Comparison of ENCODE assay signal across 11 cellular contexts in the genomic region with DNA sequence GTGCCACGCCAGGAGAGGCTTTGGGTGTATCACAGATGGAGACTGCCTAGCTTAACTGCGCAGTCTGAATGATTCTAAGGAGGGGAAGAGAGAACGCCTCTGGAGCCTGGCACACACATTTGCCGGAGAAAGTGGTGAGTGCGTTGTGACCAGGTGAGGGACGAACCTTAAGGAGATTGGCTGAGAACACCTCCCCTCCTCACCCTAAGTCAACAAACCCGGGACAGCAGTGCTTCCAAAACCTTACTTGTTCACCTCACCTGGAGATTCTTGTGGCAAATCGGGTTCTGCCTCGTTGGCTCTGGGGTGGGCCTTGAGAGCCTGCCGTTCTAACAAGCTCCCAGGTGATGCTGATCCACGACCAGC. TPM values are rescaled to one million over a fixed set of nuclear protein-coding genes. Genes with fewer than 3 reads are reported as not detected.
DNase-seq lines count a peak whose midpoint lies in the region; ATAC-seq, FAIRE-seq and TF ChIP-seq lines count a peak whose summit lies in the region.
"Had no signal": no experiment of that assay in that cellular context is flagged by ENCODE, and none has a peak within 500 bp of the region (broad histone marks: within the 10 kb centered on the region; RNA-seq: fewer than 3 reads in every experiment).

No MANE protein-coding gene starts in this region.

- H3K36me3 ChIP-seq in HepG2 (replicated peaks in 1 of 2; ENCODE audit: control insufficient read depth in 1 of 2, insufficient read depth in 2 of 2, low read length in 2 of 2): peaks cover 18 to 42% of the 10 kb centered on the region in 2 experiments
- no peaks in the 10 kb centered on the region for H3K36me3 ChIP-seq in right lobe of liver
- H3K36me3 ChIP-seq in gastrocnemius medialis: no peaks in the 10 kb centered on the region

- DNase-seq in HepG2 (ENCODE audit: low spot score) (no peak), right lobe of liver (no peak), natural killer cell (no peak), gastrocnemius medialis (no peak), HT-29 (ENCODE audit: low spot score) (no peak), DMS 273 treated with DMSO at 0.1 percent for 48 hours (lab: John Stamatoyannopoulos, UW) (no peak)
- DNase-seq in activated CD8-positive, alpha-beta T cell treated with anti-CD3 and anti-CD28 coated beads for 36 hours: no peak
- no peak for DNase-seq in stimulated activated CD4-positive, alpha-beta T cell treated with anti-CD3 and anti-CD28 coated beads, Interleukin-2, amount 100 ng/mL, for 24 hours
- DNase-seq: activated T-cell treated with anti-CD3 and anti-CD28 coated beads, Interleukin-2, amount 50 U/mL, for 1 hour; left ventricle myocardium superior had no signal

- CTCF ChIA-PET in HepG2 (lab: Yijun Ruan, JAX; ENCODE audit: low intra/inter-chr PET ratio, low total read pairs): no interaction called here
- CTCF ChIA-PET in activated CD8-positive, alpha-beta T cell treated with anti-CD3 and anti-CD28 coated beads for 36 hours (lab: Charles Lee): interaction anchor here (1.8 kb wide), 1 partner anchor 8 kb away, joined by 7 read pairs; no protein-coding TSS in a partner anchor

- TF ChIP-seq POLR2A in HepG2 (IDR thresholded peaks at IDR 0.05; ENCODE audit: insufficient read depth in 1 of 2, low read depth in 2 of 2, low read length in 2 of 2) (no peak), right lobe of liver (IDR thresholded peaks at IDR 0.05) (no peak), gastrocnemius medialis (IDR thresholded peaks at IDR 0.05) (no peak)

- FAIRE-seq in HepG2 (lab: Jason Lieb, UNC): no peak

- no peaks in the 10 kb centered on the region for H3K9me3 Mint-ChIP-seq in activated CD8-positive, alpha-beta T cell treated with anti-CD3 and anti-CD28 coated beads for 36 hours
- H3K9me3 Mint-ChIP-seq in natural killer cell: no peaks in the 10 kb centered on the region

- WGBS in HepG2 (ENCODE audit: low lambda C conversion rate): 91% methylated on average over 11 of the region's 11 CpGs
- 90% methylated on average over 8 of the region's 11 CpGs for WGBS in right lobe of liver (ENCODE audit: insufficient coverage, low coverage, low lambda C conversion rate, missing lambda C conversion rate)

- TF ChIP-seq RAD21 in HepG2 (CRISPR knock-in tag; IDR thresholded peaks at IDR 0.05): no peak

- no peak for TF ChIP-seq CTCF in HepG2 (CRISPR knock-in tag; IDR thresholded peaks at IDR 0.05)
- no peak for TF ChIP-seq CTCF in right lobe of liver (IDR thresholded peaks at IDR 0.05)
- no peak for TF ChIP-seq CTCF in activated CD8-positive, alpha-beta T cell treated with anti-CD3 and anti-CD28 coated beads for 36 hours (IDR thresholded peaks at IDR 0.05)
- TF ChIP-seq CTCF in natural killer cell (IDR thresholded peaks at IDR 0.05): no peak
- TF ChIP-seq CTCF in gastrocnemius medialis (IDR thresholded peaks at IDR 0.05 in 4 of 5, conservative IDR thresholded peaks at IDR 0.05 in 1 of 5): no peak

- BruUV-seq in HepG2 (replicated peaks; lab: Mats Ljungman, UMichigan): no TSS peak

- H3K4me3 Mint-ChIP-seq in activated CD8-positive, alpha-beta T cell treated with anti-CD3 and anti-CD28 coated beads for 36 hours: no peak overlapping the region
- H3K4me3 Mint-ChIP-seq in natural killer cell: peak overlapping the region; percentile 87

- in situ Hi-C loops in HepG2 (cut with HindIII; ENCODE audit: extremely low pct_ligation_motif_present, low pct_unique_long_range_greater_than_20kb) (no loop called here), gastrocnemius medialis (cut with MboI; ENCODE audit: low sequenced_read_pairs in 4 of 4) (no loop called here)

- H3K9me3 ChIP-seq in HepG2 (ENCODE audit: low read length) (no peaks in the 10 kb centered on the region), right lobe of liver (no peaks in the 10 kb centered on the region), gastrocnemius medialis (no peaks in the 10 kb centered on the region)

- no peak overlapping the region for H3K9ac ChIP-seq in HepG2 (ENCODE audit: insufficient read depth, low read depth, low read length)

- no peak overlapping the region for H2AFZ ChIP-seq in HepG2 (ENCODE audit: low read length)

- no peaks in the 10 kb centered on the region for H3K36me3 Mint-ChIP-seq in activated CD8-positive, alpha-beta T cell treated with anti-CD3 and anti-CD28 coated beads for 36 hours (ENCODE audit: low read depth)
- no peaks in the 10 kb centered on the region for H3K36me3 Mint-ChIP-seq in natural killer cell

- H3K27me3 Mint-ChIP-seq in activated CD8-positive, alpha-beta T cell treated with anti-CD3 and anti-CD28 coated beads for 36 hours: no peaks in the 10 kb centered on the region
- H3K27me3 Mint-ChIP-seq in natural killer cell (ENCODE audit: low read depth in 2 of 2): no peaks in the 10 kb centered on the region

- POLR2A ChIA-PET in HepG2 (lab: Yijun Ruan, JAX): interaction anchor here (16.1 kb wide), 1 partner anchor 21 kb away, joined by 345 read pairs; no protein-coding TSS in a partner anchor
- POLR2A ChIA-PET in activated CD8-positive, alpha-beta T cell treated with anti-CD3 and anti-CD28 coated beads for 36 hours (lab: Charles Lee): interaction anchor here (0.9 to 2.3 kb wide), 4 partner anchors 9 to 57 kb away, joined by 3 to 5 read pairs (median 4); no protein-coding TSS in a partner anchor

- no peak for ATAC-seq in HepG2
- no peak for ATAC-seq in right lobe of liver
- no peak for ATAC-seq in activated CD8-positive, alpha-beta T cell treated with anti-CD3 and anti-CD28 coated beads for 36 hours
- ATAC-seq in natural killer cell: no peak
- ATAC-seq in gastrocnemius medialis: no peak

- H3K4me1 ChIP-seq in HepG2 (ENCODE audit: insufficient read depth, low read length) (peaks cover 99% of the 10 kb centered on the region), right lobe of liver (peaks cover 0 to 41% (median 20%) of the 10 kb centered on the region in 4 donors), gastrocnemius medialis (peaks cover 28 to 29% of the 10 kb centered on the region in 2 donors)

- peaks cover 64% of the 10 kb centered on the region for H4K20me1 ChIP-seq in HepG2 (ENCODE audit: insufficient read depth, low read length)

- H3K27me3 ChIP-seq in HepG2 (ENCODE audit: control insufficient read depth in 1 of 2, insufficient read depth in 2 of 2, low read length in 2 of 2) (no peaks in the 10 kb centered on the region), right lobe of liver (no peaks in the 10 kb centered on the region), gastrocnemius medialis (no peaks in the 10 kb centered on the region)

- peaks cover 98% of the 10 kb centered on the region for H3K79me2 ChIP-seq in HepG2 (ENCODE audit: insufficient read depth, low read length)

- H3K27ac Mint-ChIP-seq in activated CD8-positive, alpha-beta T cell treated with anti-CD3 and anti-CD28 coated beads for 36 hours: peak overlapping the region; percentile 80
- H3K27ac Mint-ChIP-seq in natural killer cell: peak overlapping the region; percentile 84 to 85

- H3K4me2 ChIP-seq in HepG2 (ENCODE audit: low read depth, low read length): no peak overlapping the region

- H3K4me3 ChIP-seq in HepG2 (replicated peaks in 1 of 3; ENCODE audit: insufficient read depth in 1 of 3, low read depth in 2 of 3, low read length in 3 of 3) (no peak overlapping the region), right lobe of liver (no peak overlapping the region), gastrocnemius medialis (no peak overlapping the region)
- H3K4me3 ChIP-seq: SK-N-MC had no signal

- H3K4me1 Mint-ChIP-seq in activated CD8-positive, alpha-beta T cell treated with anti-CD3 and anti-CD28 coated beads for 36 hours (ENCODE audit: low read depth): peaks cover 40% of the 10 kb centered on the region
- peaks cover 52 to 60% of the 10 kb centered on the region in 2 donors for H3K4me1 Mint-ChIP-seq in natural killer cell

- no peak for TF ChIP-seq EP300 in HepG2 (IDR thresholded peaks at IDR 0.05; ENCODE audit: low read depth in 2 of 2, low read length in 2 of 2)
- no peak for TF ChIP-seq EP300 in HepG2 (CRISPR knock-in tag; IDR thresholded peaks at IDR 0.05; ENCODE audit: borderline replicate concordance)

- H3K27ac ChIP-seq in HepG2 (ENCODE audit: extremely low read length, insufficient read depth, low read length): peak overlapping the region; percentile 12
- no peak overlapping the region for H3K27ac ChIP-seq in right lobe of liver
- H3K27ac ChIP-seq in gastrocnemius medialis: no peak overlapping the region
- H3K27ac ChIP-seq: SK-N-MC had no signal

- intact Hi-C loops in HepG2 (cut with micrococcal nuclease; ENCODE audit: unreplicated experiment) (no loop called here), right lobe of liver (cut with DNase I) (no loop called here), natural killer cell (cut with micrococcal nuclease) (loop anchor here (2.0 kb wide), 1 partner anchor 14 kb away; no protein-coding TSS in a partner anchor), gastrocnemius medialis (cut with DNase I; ENCODE audit: low total_unique reads) (no loop called here)
- intact Hi-C loops in activated CD8-positive, alpha-beta T cell treated with anti-CD3 and anti-CD28 coated beads for 36 hours (cut with micrococcal nuclease): no loop called here

RNA-seq across cellular contexts. Expression of gene SYNJ2, which starts 9.4 kb away (rescaled TPM):
- total RNA-seq in HepG2 (2016; rRNA removed; fragmentation: Illumina TruSeq; extraction: Trizol) (39.0 and 39.1 TPM in 2 replicates), right lobe of liver (1 to 10 TPM; 3.2 to 7.4 (median 4.2) TPM), natural killer cell (10 to 100 TPM; 24.4 to 47.0 (median 28.0) TPM), gastrocnemius medialis (10 to 100 TPM in 1 of 4 donors, 1 to 10 TPM in 3; 3.9 to 17.0 (median 7.0) TPM)
- 50.4 and 51.2 TPM in 2 replicates for total RNA-seq in HepG2 (2016; cell fraction: cytosol; rRNA removed; fragmentation: Illumina TruSeq; extraction: Trizol; ENCODE audit: low read depth)
- 32.6 and 44.6 TPM in 2 replicates for total RNA-seq in HepG2 (2016; cell fraction: insoluble cytoplasmic fraction; rRNA removed; fragmentation: Illumina TruSeq; extraction: Trizol)
- total RNA-seq in HepG2 (2016; cell fraction: membrane; rRNA removed; fragmentation: Illumina TruSeq; extraction: Trizol): 52.4 and 52.9 TPM in 2 replicates
- 33.3 and 38.2 TPM in 2 replicates for total RNA-seq in HepG2 (2016; cell fraction: nucleus; rRNA removed; fragmentation: Illumina TruSeq; extraction: Trizol)
- 57.6 and 59.5 TPM in 2 replicates for polyA plus RNA-seq in HepG2 (2011; rRNA removed)
- polyA plus RNA-seq in HepG2 (2011; cell fraction: cytosol; rRNA removed): 44.7 and 49.0 TPM in 2 replicates
- polyA plus RNA-seq in HepG2 (2011; cell fraction: nucleus; rRNA removed): 85.9 and 86.7 TPM in 2 replicates
- 53.7 and 59.9 TPM in 2 replicates for polyA plus RNA-seq in HepG2 (2012)
- 53.0 and 54.8 TPM in 2 replicates for polyA plus RNA-seq in HepG2 (2016; cell fraction: cytosol; fragmentation: Illumina TruSeq; extraction: Trizol; ENCODE audit: low read depth)
- 28.2 and 29.0 TPM in 2 replicates for polyA plus RNA-seq in HepG2 (2016; cell fraction: insoluble cytoplasmic fraction; fragmentation: Illumina TruSeq; extraction: Trizol; ENCODE audit: low read depth)
- 41.5 and 42.8 TPM in 2 replicates for polyA plus RNA-seq in HepG2 (2016; cell fraction: membrane; fragmentation: Illumina TruSeq; extraction: Trizol; ENCODE audit: low read depth)
- polyA plus RNA-seq in HepG2 (2016; cell fraction: nucleus; fragmentation: Illumina TruSeq; extraction: Trizol; ENCODE audit: insufficient read depth, low read depth): 49.3 and 52.0 TPM in 2 replicates
- polyA minus RNA-seq in HepG2 (2011; rRNA and poly(A)+ RNA removed; ENCODE audit: low replicate concordance): 21.9 and 161 TPM in 2 replicates
- polyA minus RNA-seq in HepG2 (2011; cell fraction: cytosol; rRNA and poly(A)+ RNA removed): 57.2 and 71.5 TPM in 2 replicates
- 135 and 148 TPM in 2 replicates for polyA minus RNA-seq in HepG2 (2011; cell fraction: nucleus; rRNA and poly(A)+ RNA removed)
- 10 to 100 TPM; 27.7 to 28.5 TPM for total RNA-seq in activated CD8-positive, alpha-beta T cell treated with anti-CD3 and anti-CD28 coated beads for 36 hours
- 26.9 and 27.5 TPM in 2 replicates for total RNA-seq in HT-29 (2014; rRNA removed; shearing (Covaris generic))
